10 cellular contexts compared by ENCODE assay signal in genomic region chr4:5821665-5822358, GRCh38.
A peak's percentile ranks its signal among the peaks of the same experiment; 100 is the strongest.
DNase-seq lines count a peak whose midpoint lies in the region; ATAC-seq and TF ChIP-seq lines count a peak whose summit lies in the region.
"Had no signal": no experiment of that assay in that cellular context is flagged by ENCODE, and none has a peak within 500 bp of the region (broad histone marks: within the 10 kb centered on the region; RNA-seq: fewer than 3 reads in every experiment).

No MANE protein-coding gene starts in this region.

- H3K4me2 ChIP-seq in H9 (ENCODE audit: insufficient read depth, insufficient read length, low read length) (no peak overlapping the region), osteoblast (ENCODE audit: insufficient read depth, low read length) (no peak overlapping the region)

- H3K79me2 ChIP-seq in H9 (ENCODE audit: insufficient read depth, low read length), result no peaks in the 10 kb centered on the region
- H3K79me2 ChIP-seq in osteoblast (ENCODE audit: insufficient read depth, low read length), result peaks cover 10% of the 10 kb centered on the region

- no peak overlapping the region for H2AK5ac ChIP-seq in H9 (ENCODE audit: insufficient read length, low read length)

- H2BK12ac ChIP-seq in H9 (ENCODE audit: insufficient read length, low read depth, low read length), result no peak overlapping the region

- H3K36me3 ChIP-seq in osteoblast (ENCODE audit: insufficient read depth, low read length), result peaks cover 67% of the 10 kb centered on the region

- H2BK120ac ChIP-seq in H9 (ENCODE audit: low read depth, low read length, poor library complexity, severe bottlenecking), result no peak overlapping the region

- no peak overlapping the region for H4K5ac ChIP-seq in H9 (ENCODE audit: insufficient read length, low read depth, low read length)

- H3T11ph ChIP-seq in H9 (ENCODE audit: low read length), result no peak overlapping the region

- H3K23me2 ChIP-seq in H9 (ENCODE audit: insufficient read length, low read depth, low read length, poor library complexity, severe bottlenecking), result no peaks in the 10 kb centered on the region

- peaks cover 2% of the 10 kb centered on the region in 2 experiments; a peak in 1 of 4 replicates for H3K4me1 Mint-ChIP-seq in H9

- no CpG with 5 or more reads among the region's 18 CpGs for WGBS in H9 (ENCODE audit: extremely low coverage, insufficient read length, low lambda C conversion rate)

- peaks cover 2% of the 10 kb centered on the region for H4K20me1 ChIP-seq in H9 (ENCODE audit: control insufficient read depth, insufficient read depth, insufficient read length)
- peaks cover 27% of the 10 kb centered on the region for H4K20me1 ChIP-seq in osteoblast (ENCODE audit: insufficient read depth, low read length)

- H3K23ac ChIP-seq in H9 (ENCODE audit: insufficient read length, low read depth, low read length), result no peak overlapping the region

- H3K27me3 Mint-ChIP-seq in H9 (ENCODE audit: low read depth), result no peaks in the 10 kb centered on the region

- H4K91ac ChIP-seq in H9 (ENCODE audit: insufficient read length, low read depth, low read length), result no peak overlapping the region

- H3K9me3 ChIP-seq in H9 (ENCODE audit: control insufficient read depth, low read depth, low read length), result no peaks in the 10 kb centered on the region
- no peaks in the 10 kb centered on the region for H3K9me3 ChIP-seq in osteoblast (ENCODE audit: low read depth, low read length)

- DNase-seq in NCI-H2196 (lab: John Stamatoyannopoulos, UW; ENCODE audit: unreplicated experiment) (peak; percentile 8), NCI-H2196 treated with DMSO at 0.1 percent for 48 hours (lab: John Stamatoyannopoulos, UW; ENCODE audit: unreplicated experiment) (no peak), H9 (peak; percentile 78), dermis blood vessel endothelial cell (peak; percentile 20), osteoblast (ENCODE audit: insufficient read length, low spot score, missing footprints) (peak; percentile 74), NCI-H524 treated with DMSO at 0.1 percent for 48 hours (lab: John Stamatoyannopoulos, UW) (no peak)
- DNase-seq: C1 segment of cervical spinal cord, NCI-H2171 treated with DMSO at 0.1 percent for 48 hours had no signal

- no peak overlapping the region for H3K56ac ChIP-seq in H9 (ENCODE audit: insufficient read length, low read depth, low read length)

- no peak overlapping the region for H3K14ac ChIP-seq in H9 (ENCODE audit: insufficient read depth, low read length)

- no peak overlapping the region for H2AFZ ChIP-seq in H9 (ENCODE audit: low read length)
- H2AFZ ChIP-seq in osteoblast (ENCODE audit: low read length), result no peak overlapping the region

- no peak overlapping the region for H3K4me3 ChIP-seq in osteoblast (ENCODE audit: insufficient read depth, low read length)

- no peaks in the 10 kb centered on the region for H3K79me1 ChIP-seq in H9 (ENCODE audit: insufficient read depth, low read depth, low read length, poor library complexity, severe bottlenecking)

- H3K18ac ChIP-seq in H9 (ENCODE audit: insufficient read length, low read depth, low read length), result no peak overlapping the region

- no peak overlapping the region for H4K8ac ChIP-seq in H9 (replicated peaks; ENCODE audit: insufficient read length, low read depth, low read length)

- ATAC-seq in GM21360 (IDR thresholded peaks at IDR 0.05; ENCODE audit: unreplicated experiment), result no peak
- no peak for ATAC-seq in HG02678 (IDR thresholded peaks at IDR 0.05; ENCODE audit: unreplicated experiment)

- no peaks in the 10 kb centered on the region; a peak in 1 of 5 replicates for H3K9me3 Mint-ChIP-seq in H9

- no peak overlapping the region for H3K4ac ChIP-seq in H9 (ENCODE audit: low read depth, low read length)

- H3K4me1 ChIP-seq in H9 (ENCODE audit: insufficient read depth, low read length) (no peaks in the 10 kb centered on the region), osteoblast (ENCODE audit: insufficient read depth, low read length) (peaks cover 2% of the 10 kb centered on the region)

- H2BK5ac ChIP-seq in H9 (ENCODE audit: insufficient read length, low read length), result no peak overlapping the region

- no peak overlapping the region for H3K9ac ChIP-seq in H9 (ENCODE audit: extremely low read depth, insufficient read length, low read length)

- H3K36me3 Mint-ChIP-seq in H9 (ENCODE audit: insufficient read depth in 1 of 3, low read depth in 3 of 3), result peaks cover 68 to 74% (median 70%) of the 10 kb centered on the region in 3 experiments

- H3K27ac ChIP-seq in H9 (ENCODE audit: insufficient read length, low read depth, low read length) (no peak overlapping the region), osteoblast (ENCODE audit: low read depth, low read length) (no peak overlapping the region)

- no peak overlapping the region for H2BK15ac ChIP-seq in H9 (ENCODE audit: low read depth, low read length)

- H3K27me3 ChIP-seq in H9 (ENCODE audit: insufficient read depth, low read length) (no peaks in the 10 kb centered on the region), osteoblast (ENCODE audit: insufficient read depth, low read length) (no peaks in the 10 kb centered on the region)

- no peak overlapping the region for H3K27ac Mint-ChIP-seq in H9

- no peak overlapping the region for H2BK20ac ChIP-seq in H9 (ENCODE audit: low read depth, low read length, poor library complexity, severe bottlenecking)

- TF ChIP-seq CTCF in H9 (conservative IDR thresholded peaks at IDR 0.05), result peak; percentile 97
- TF ChIP-seq CTCF in osteoblast (IDR thresholded peaks at IDR 0.05; ENCODE audit: extremely low read depth, low read depth, low read length), result peak; percentile 57

- H3K4me3 Mint-ChIP-seq in H9, result no peak overlapping the region

Comparison
In these comparisons a context has a peak if more than half of its experiments do, and no peak if none do; other contexts are left out.
1. DNase-seq: peak in NCI-H2196 (single experiment), H9 (single experiment), dermis blood vessel endothelial cell (single experiment) and osteoblast (single experiment); none in NCI-H2196 treated with DMSO at 0.1 percent for 48 hours (single experiment) and NCI-H524 treated with DMSO at 0.1 percent for 48 hours (single experiment).